15 cellular contexts compared by ENCODE assay signal in the genomic region with DNA sequence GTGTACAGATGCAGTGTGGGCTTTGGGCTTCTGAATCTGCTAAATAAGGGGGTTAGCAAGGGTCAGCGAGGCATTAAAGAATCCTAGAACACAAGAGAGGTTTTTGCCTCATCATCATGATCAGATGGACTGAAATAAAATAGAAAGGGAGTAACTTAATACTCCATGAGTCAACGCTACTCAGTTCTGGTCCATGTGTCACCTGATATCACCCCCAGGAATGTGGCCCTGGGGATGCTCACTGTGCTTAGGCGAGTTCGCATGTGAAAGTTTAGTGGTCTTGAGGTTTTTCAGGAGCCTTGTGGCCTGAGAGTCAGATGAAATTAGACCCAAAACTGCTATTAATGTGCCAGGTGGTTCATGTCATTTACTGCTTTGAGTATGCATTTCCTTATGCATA.
A peak's percentile ranks its signal among the peaks of the same experiment; 100 is the strongest.
DNase-seq lines count a peak whose midpoint lies in the region; ATAC-seq and TF ChIP-seq lines count a peak whose summit lies in the region.
"Had no signal": no experiment of that assay in that cellular context is flagged by ENCODE, and none has a peak within 500 bp of the region (broad histone marks: within the 10 kb centered on the region; RNA-seq: fewer than 3 reads in every experiment).

No MANE protein-coding gene starts in this region.

- H3K4me3 ChIP-seq in A673 (ENCODE audit: low read depth, low read length, poor library complexity, severe bottlenecking) (no peak overlapping the region), RWPE2 (ENCODE audit: severe bottlenecking) (no peak overlapping the region), ovary (no peak overlapping the region), aorta (ENCODE audit: low read length in 2 of 2) (no peak overlapping the region)

- H3K27me3 ChIP-seq in A673 (replicated peaks; ENCODE audit: insufficient read depth, low read depth, low read length, poor library complexity) (no peaks in the 10 kb centered on the region), RWPE2 (ENCODE audit: insufficient read depth, poor library complexity, severe bottlenecking) (no peaks in the 10 kb centered on the region), ovary (no peaks in the 10 kb centered on the region), aorta (ENCODE audit: control insufficient read depth in 1 of 2, insufficient read depth in 2 of 2, low read length in 1 of 2) (no peaks in the 10 kb centered on the region)

- no peak for TF ChIP-seq EP300 in ovary (IDR thresholded peaks at IDR 0.05)

- H3K9me3 ChIP-seq in A673 (ENCODE audit: low read depth, low read length, poor library complexity, severe bottlenecking) (peaks cover 15% of the 10 kb centered on the region), RWPE2 (ENCODE audit: severe bottlenecking) (no peaks in the 10 kb centered on the region), ovary (no peaks in the 10 kb centered on the region), aorta (ENCODE audit: control insufficient read depth, low read length) (peaks cover 4% of the 10 kb centered on the region)

- WGBS in ovary, 3 donors: 51 to 59% (median 58%) methylated on average over 4 of the region's 4 CpGs
- 76 to 79% methylated on average over 4 of the region's 4 CpGs for WGBS in aorta, 2 donors

- TF ChIP-seq CTCF in A673 (conservative IDR thresholded peaks at IDR 0.05; ENCODE audit: low read depth, low read length) (no peak), RWPE2 (IDR thresholded peaks at IDR 0.05; ENCODE audit: poor library complexity, severe bottlenecking) (no peak), ovary (IDR thresholded peaks at IDR 0.05) (no peak)

- CTCF ChIA-PET in A673 (lab: Charles Lee): no interaction called here

- H3K4me1 ChIP-seq in A673 (ENCODE audit: insufficient read depth, low read length, poor library complexity, severe bottlenecking): peaks cover 29% of the 10 kb centered on the region
- H3K4me1 ChIP-seq in RWPE2 (ENCODE audit: insufficient read depth, poor library complexity, severe bottlenecking): peaks cover 7% of the 10 kb centered on the region
- no peaks in the 10 kb centered on the region for H3K4me1 ChIP-seq in ovary (ENCODE audit: insufficient read depth)
- no peaks in the 10 kb centered on the region for H3K4me1 ChIP-seq in aorta (ENCODE audit: control insufficient read depth in 1 of 2, insufficient read depth in 2 of 2, low read length in 2 of 2)

- BruUV-seq in A673 (replicated peaks; lab: Mats Ljungman, UMichigan): no TSS peak

- ATAC-seq in RWPE2 (ENCODE audit: low read depth) (peak; percentile 96), aorta (ENCODE audit: low FRiP score) (no peak)
- no peak for ATAC-seq in stimulated activated naive CD8-positive, alpha-beta T cell treated with anti-CD3 and anti-CD28 coated beads, Interleukin-15, amount 100 ng/mL, for 72 hours
- ATAC-seq: esophagus mucosa had no signal

- H3K27ac ChIP-seq in A673 (ENCODE audit: low read depth, low read length, poor library complexity, severe bottlenecking): peak overlapping the region; percentile 88
- no peak overlapping the region for H3K27ac ChIP-seq in RWPE2 (ENCODE audit: poor library complexity, severe bottlenecking)
- no peak overlapping the region for H3K27ac ChIP-seq in ovary
- no peak overlapping the region for H3K27ac ChIP-seq in aorta (ENCODE audit: low read depth in 1 of 2, low read length in 2 of 2)

- TF ChIP-seq POLR2A in ovary (IDR thresholded peaks at IDR 0.05): no peak

- peak; percentile 80 for DNase-seq in A673 (ENCODE audit: low spot score)
- peak; percentile 100 for DNase-seq in H4 (ENCODE audit: low spot score)
- no peak for DNase-seq in RWPE2 (ENCODE audit: low spot score)
- DNase-seq in glomerular visceral epithelial cell (ENCODE audit: extremely low spot score): peak; percentile 88
- DNase-seq in ovary: no peak
- no peak for DNase-seq in NCI-H774 (lab: John Stamatoyannopoulos, UW)
- no peak for DNase-seq in aorta
- DNase-seq in stimulated activated naive CD8-positive, alpha-beta T cell treated with anti-CD3 and anti-CD28 coated beads, Interleukin-15, amount 100 ng/mL, for 72 hours: no peak
- DNase-seq: activated CD4-positive, alpha-beta memory T cell treated with anti-CD3 and anti-CD28 coated beads for 36 hours; AML-193; amniotic stem cell; midbrain; T-helper 9 cell had no signal

- no peak overlapping the region for H3K4me3 Mint-ChIP-seq in stimulated activated naive CD8-positive, alpha-beta T cell treated with anti-CD3 and anti-CD28 coated beads, Interleukin-15, amount 100 ng/mL, for 72 hours
- H3K4me3 Mint-ChIP-seq: activated CD4-positive, alpha-beta memory T cell treated with anti-CD3 and anti-CD28 coated beads for 36 hours; activated T-helper 1 cell treated with anti-CD3 and anti-CD28 coated beads, Interleukin-12 subunit alpha, Interleukin-12 subunit beta, Interleukin-2, Interleukin-4 antibody, amounts not matched to agents 30 ng/mL and 10 ng/mL and 1 ng/mL, durations not matched to agents 14 hours and 24 hours and 36 hours had no signal

- H3K4me1 Mint-ChIP-seq in stimulated activated naive CD8-positive, alpha-beta T cell treated with anti-CD3 and anti-CD28 coated beads, Interleukin-15, amount 100 ng/mL, for 72 hours: no peaks in the 10 kb centered on the region

- POLR2A ChIA-PET in A673 (lab: Charles Lee; ENCODE audit: low non-redundant PET): no interaction called here

- H3K36me3 ChIP-seq in A673 (ENCODE audit: insufficient read depth, low read length, poor library complexity, severe bottlenecking) (no peaks in the 10 kb centered on the region), RWPE2 (ENCODE audit: low read depth) (no peaks in the 10 kb centered on the region), ovary (no peaks in the 10 kb centered on the region), aorta (ENCODE audit: control insufficient read depth in 1 of 2, insufficient read depth in 2 of 2, low read length in 1 of 2) (no peaks in the 10 kb centered on the region)

- intact Hi-C loops in A673 (cut with micrococcal nuclease; ENCODE audit: unreplicated experiment) (no loop called here), ovary (cut with DNase I) (no loop called here), aorta (cut with DNase I) (no loop called here)

- H3K27me3 Mint-ChIP-seq in stimulated activated naive CD8-positive, alpha-beta T cell treated with anti-CD3 and anti-CD28 coated beads, Interleukin-15, amount 100 ng/mL, for 72 hours: no peaks in the 10 kb centered on the region
- H3K27me3 Mint-ChIP-seq: activated CD4-positive, alpha-beta memory T cell treated with anti-CD3 and anti-CD28 coated beads for 36 hours had no signal

- peaks cover 0 to 15% of the 10 kb centered on the region in 2 donors for H3K9me3 Mint-ChIP-seq in stimulated activated naive CD8-positive, alpha-beta T cell treated with anti-CD3 and anti-CD28 coated beads, Interleukin-15, amount 100 ng/mL, for 72 hours

- H3K27ac Mint-ChIP-seq in stimulated activated naive CD8-positive, alpha-beta T cell treated with anti-CD3 and anti-CD28 coated beads, Interleukin-15, amount 100 ng/mL, for 72 hours: no peak overlapping the region
- H3K27ac Mint-ChIP-seq: activated CD4-positive, alpha-beta memory T cell treated with anti-CD3 and anti-CD28 coated beads for 36 hours; activated T-helper 1 cell treated with anti-CD3 and anti-CD28 coated beads, Interleukin-12 subunit alpha, Interleukin-12 subunit beta, Interleukin-2, Interleukin-4 antibody, amounts not matched to agents 30 ng/mL and 10 ng/mL and 1 ng/mL, durations not matched to agents 14 hours and 24 hours and 36 hours had no signal

Comparison
In these comparisons a context has a peak if more than half of its experiments do, and no peak if none do; other contexts are left out.
1. DNase-seq: peak in A673 (single experiment), H4 (single experiment) and glomerular visceral epithelial cell (single experiment); none in RWPE2 (single experiment), ovary (0 of 5), NCI-H774 (single experiment), aorta (0 of 2) and stimulated activated naive CD8-positive, alpha-beta T cell treated with anti-CD3 and anti-CD28 coated beads, Interleukin-15, amount 100 ng/mL, for 72 hours (0 of 2).